ENCODE assay signal across 9 cellular contexts in the genomic region with DNA sequence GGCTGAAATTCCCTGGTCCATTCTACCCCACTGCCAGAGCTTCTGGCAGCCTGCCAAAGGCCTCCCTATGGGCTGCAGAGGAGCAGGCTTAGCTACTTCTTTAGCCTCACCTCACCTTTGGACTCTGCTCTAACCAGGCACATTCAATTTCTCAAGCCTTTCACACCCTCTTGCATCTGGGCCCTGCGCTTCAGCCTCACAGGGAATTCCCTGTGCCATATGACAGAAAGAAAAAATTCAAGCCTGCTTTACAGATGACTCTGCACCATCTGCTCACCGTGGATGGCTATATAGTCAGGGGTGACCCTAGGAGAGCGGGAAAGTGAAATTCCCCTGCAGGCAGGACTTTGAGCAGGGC.
DNase-seq lines count a peak whose midpoint lies in the region; ATAC-seq lines count a peak whose summit lies in the region.
"Had no signal": no experiment of that assay in that cellular context is flagged by ENCODE, and none has a peak within 500 bp of the region (broad histone marks: within the 10 kb centered on the region; RNA-seq: fewer than 3 reads in every experiment).

No MANE protein-coding gene starts in this region.

- ATAC-seq in GM18511 (IDR thresholded peaks at IDR 0.05; ENCODE audit: unreplicated experiment): peak; percentile 82
- ATAC-seq in HG02852 (IDR thresholded peaks at IDR 0.05; ENCODE audit: unreplicated experiment): peak; percentile 71
- ATAC-seq: T-helper 17 cell had no signal

- H3K27ac ChIP-seq in muscle layer of duodenum (ENCODE audit: low read length): peak overlapping the region; percentile 33

- H3K36me3 Mint-ChIP-seq in activated CD4-positive, alpha-beta T cell treated with anti-CD3 and anti-CD28 coated beads, Interleukin-2, amount 10 ng/mL, durations not matched to agents 7 days and 5 days (ENCODE audit: low read depth): peaks cover 9% of the 10 kb centered on the region

- no peaks in the 10 kb centered on the region for H3K27me3 Mint-ChIP-seq in activated CD4-positive, alpha-beta T cell treated with anti-CD3 and anti-CD28 coated beads, Interleukin-2, amount 10 ng/mL, durations not matched to agents 7 days and 5 days

- H3K4me3 ChIP-seq in muscle layer of duodenum (ENCODE audit: low read depth in 1 of 2, low read length in 2 of 2): no peak overlapping the region

- CTCF ChIA-PET in activated CD4-positive, alpha-beta T cell treated with anti-CD3 and anti-CD28 coated beads, Interleukin-2, amount 10 ng/mL, durations not matched to agents 7 days and 5 days (lab: Charles Lee): interaction anchor here (1.6 kb wide), 1 partner anchor 17 kb away, joined by 5 read pairs; no protein-coding TSS in a partner anchor

- peaks cover 13 to 21% of the 10 kb centered on the region in 2 donors for H3K4me1 ChIP-seq in muscle layer of duodenum (ENCODE audit: control insufficient read depth in 1 of 2, insufficient read depth in 2 of 2, low read length in 2 of 2)

- H3K9me3 ChIP-seq in muscle layer of duodenum (ENCODE audit: control insufficient read depth in 1 of 2, low read length in 2 of 2): peaks cover 3 to 17% of the 10 kb centered on the region in 2 donors

- DNase-seq in SK-N-DZ (ENCODE audit: low spot score): peak; percentile 40
- DNase-seq in T-helper 9 cell: no peak
- DNase-seq in activated CD4-positive, alpha-beta T cell treated with anti-CD3 and anti-CD28 coated beads, Interleukin-2, amount 10 ng/mL, durations not matched to agents 7 days and 5 days: no peak
- no peak for DNase-seq in inferior parietal cortex (ENCODE audit: extremely low spot score)
- no peak for DNase-seq in midbrain (lab: John Stamatoyannopoulos, UW)
- DNase-seq: T-helper 17 cell had no signal

- H3K9me3 Mint-ChIP-seq in activated CD4-positive, alpha-beta T cell treated with anti-CD3 and anti-CD28 coated beads, Interleukin-2, amount 10 ng/mL, durations not matched to agents 7 days and 5 days: peaks cover 18% of the 10 kb centered on the region

- no peaks in the 10 kb centered on the region for H3K27me3 ChIP-seq in muscle layer of duodenum (ENCODE audit: low read depth, low read length)

- H3K36me3 ChIP-seq in muscle layer of duodenum (ENCODE audit: control insufficient read depth in 1 of 2, insufficient read depth in 2 of 2, low read length in 2 of 2): no peaks in the 10 kb centered on the region

- H3K4me1 Mint-ChIP-seq in activated CD4-positive, alpha-beta T cell treated with anti-CD3 and anti-CD28 coated beads, Interleukin-2, amount 10 ng/mL, durations not matched to agents 7 days and 5 days: peaks cover 11% of the 10 kb centered on the region
- H3K4me1 Mint-ChIP-seq: T-helper 17 cell had no signal

- no peak overlapping the region for H3K27ac Mint-ChIP-seq in activated CD4-positive, alpha-beta T cell treated with anti-CD3 and anti-CD28 coated beads, Interleukin-2, amount 10 ng/mL, durations not matched to agents 7 days and 5 days
- H3K27ac Mint-ChIP-seq: T-helper 17 cell had no signal

- no peak overlapping the region for H3K4me3 Mint-ChIP-seq in activated CD4-positive, alpha-beta T cell treated with anti-CD3 and anti-CD28 coated beads, Interleukin-2, amount 10 ng/mL, durations not matched to agents 7 days and 5 days
- H3K4me3 Mint-ChIP-seq: T-helper 17 cell had no signal

- POLR2A ChIA-PET in activated CD4-positive, alpha-beta T cell treated with anti-CD3 and anti-CD28 coated beads, Interleukin-2, amount 10 ng/mL, durations not matched to agents 7 days and 5 days (lab: Charles Lee): no interaction called here
